3 cellular contexts compared by ENCODE assay signal in genomic region chr1:64486193-64486592, GRCh38. TPM values are rescaled to one million over a fixed set of nuclear protein-coding genes. Genes with fewer than 3 reads are reported as not detected.
"Had no signal": no experiment of that assay in that cellular context is flagged by ENCODE, and none has a peak within 500 bp of the region (broad histone marks: within the 10 kb centered on the region; RNA-seq: fewer than 3 reads in every experiment).

No MANE protein-coding gene starts in this region.

- H3K4me3 ChIP-seq: GM12878 had no signal

- ATAC-seq: GM12878 had no signal

- DNase-seq: GDM1, GF-D8 had no signal

RNA-seq across cellular contexts. Expression of gene CACHD1, which starts 16.3 kb away (rescaled TPM):
- polyA plus RNA-seq: GM12878 had no signal
